21 cellular contexts compared by ENCODE assay signal in genomic region chr3:172410702-172411477, GRCh38. TPM values are rescaled to one million over a fixed set of nuclear protein-coding genes. Genes with fewer than 3 reads are reported as not detected.
DNase-seq lines count a peak whose midpoint lies in the region; ATAC-seq, FAIRE-seq and TF ChIP-seq lines count a peak whose summit lies in the region.
"Had no signal": no experiment of that assay in that cellular context is flagged by ENCODE, and none has a peak within 500 bp of the region (broad histone marks: within the 10 kb centered on the region; RNA-seq: fewer than 3 reads in every experiment).

No MANE protein-coding gene starts in this region.

- no peaks in the 10 kb centered on the region for H3K36me3 ChIP-seq in left ventricle myocardium inferior
- no peaks in the 10 kb centered on the region for H3K36me3 ChIP-seq in small intestine (ENCODE audit: control insufficient read depth in 2 of 2, insufficient read depth in 2 of 2, low read length in 2 of 2)
- H3K36me3 ChIP-seq: Peyer's patch had no signal

- intact Hi-C loops in left ventricle myocardium superior (cut with micrococcal nuclease) (no loop called here), left ventricle myocardium inferior (cut with micrococcal nuclease) (no loop called here)

- TF ChIP-seq CTCF in left ventricle myocardium inferior (IDR thresholded peaks at IDR 0.05; ENCODE audit: borderline replicate concordance) (no peak), fibroblast of villous mesenchyme (IDR thresholded peaks at IDR 0.05; ENCODE audit: insufficient read depth, low read depth, low read length) (no peak), omental fat pad (IDR thresholded peaks at IDR 0.05) (no peak)

- H3K9me3 ChIP-seq in left ventricle myocardium inferior (replicated peaks): no peaks in the 10 kb centered on the region
- H3K9me3 ChIP-seq in small intestine (ENCODE audit: control insufficient read depth, low read depth): no peaks in the 10 kb centered on the region
- H3K9me3 ChIP-seq: Peyer's patch had no signal

- H3K4me3 ChIP-seq in left ventricle myocardium inferior (no peak overlapping the region), fibroblast of villous mesenchyme (ENCODE audit: low read depth, low read length) (no peak overlapping the region), small intestine (ENCODE audit: low read depth in 1 of 2, low read length in 2 of 2) (no peak overlapping the region)
- H3K4me3 ChIP-seq: Peyer's patch, SK-N-MC had no signal

- H3K4me1 ChIP-seq in left ventricle myocardium inferior: no peaks in the 10 kb centered on the region
- H3K4me1 ChIP-seq in small intestine (ENCODE audit: control insufficient read depth in 2 of 2, insufficient read depth in 1 of 2, low read depth in 1 of 2, low read length in 1 of 2): no peaks in the 10 kb centered on the region
- H3K4me1 ChIP-seq: Peyer's patch had no signal

- no peak for TF ChIP-seq POLR2A in H54 (IDR thresholded peaks at IDR 0.05; ENCODE audit: low read depth, low read length)

- peaks cover 11% of the 10 kb centered on the region for H3K27me3 ChIP-seq in left ventricle myocardium inferior (ENCODE audit: low read depth)
- no peaks in the 10 kb centered on the region for H3K27me3 ChIP-seq in small intestine (ENCODE audit: control insufficient read depth in 2 of 2, insufficient read depth in 2 of 2, low read length in 2 of 2)
- H3K27me3 ChIP-seq: Peyer's patch had no signal

- ATAC-seq in left ventricle myocardium superior (no peak), omental fat pad (ENCODE audit: low FRiP score) (peak; percentile 28)
- ATAC-seq: CD8-positive, alpha-beta T cell had no signal

- 79 to 85% (median 85%) methylated on average over 13 of the region's 13 CpGs for WGBS in small intestine, 3 donors

- H3K27ac ChIP-seq in left ventricle myocardium inferior (replicated peaks) (no peak overlapping the region), small intestine (ENCODE audit: low read depth in 1 of 2, low read length in 1 of 2) (no peak overlapping the region)
- H3K27ac ChIP-seq: Peyer's patch, SK-N-MC had no signal

- no peak for FAIRE-seq in H54 (lab: Jason Lieb, UNC)
- no peak for FAIRE-seq in small intestine (lab: Jason Lieb, UNC)
- FAIRE-seq: G401.6 had no signal

- peak; percentile 18 for DNase-seq in left ventricle myocardium superior
- no peak for DNase-seq in left ventricle myocardium inferior
- DNase-seq in fibroblast of villous mesenchyme (ENCODE audit: low read depth): peak; percentile 21
- no peak for DNase-seq in omental fat pad (ENCODE audit: low spot score)
- no peak for DNase-seq in activated naive CD4-positive, alpha-beta T cell treated with Interleukin-2 at 50 U/mL for 16 hours
- DNase-seq in H54 (ENCODE audit: insufficient read length, low spot score): no peak
- DNase-seq in NCI-H2107 treated with DMSO at 0.1 percent for 48 hours (lab: John Stamatoyannopoulos, UW; ENCODE audit: unreplicated experiment): no peak
- no peak for DNase-seq in small intestine
- DNase-seq: 8988T; CD8-positive, alpha-beta T cell; NCI-H1048; NCI-H1436 treated with DMSO at 0.1 percent for 48 hours; NCI-H2081; NCI-H510A treated with DMSO at 0.1 percent for 48 hours; Peyer's patch; Right ventricle myocardium superior had no signal

RNA-seq across cellular contexts. Expression of gene GHSR, which starts 37.4 kb away (rescaled TPM):
- total RNA-seq in left ventricle myocardium superior (not detected), left ventricle myocardium inferior (not detected), fibroblast of villous mesenchyme (not detected in 2 replicates), omental fat pad (not detected)
- not detected for polyA plus RNA-seq in small intestine
- total RNA-seq: CD8-positive, alpha-beta T cell; H4; MCF 10A; Peyer's patch; Right ventricle myocardium superior had no signal
- polyA plus RNA-seq: BJ had no signal

Comparison
In these comparisons a context has a peak if more than half of its experiments do, and no peak if none do; other contexts are left out.
1. DNase-seq: peak in left ventricle myocardium superior (single experiment) and fibroblast of villous mesenchyme (single experiment); none in left ventricle myocardium inferior (single experiment), omental fat pad (single experiment), activated naive CD4-positive, alpha-beta T cell treated with Interleukin-2 at 50 U/mL for 16 hours (single experiment), H54 (single experiment), NCI-H2107 treated with DMSO at 0.1 percent for 48 hours (single experiment) and small intestine (single experiment).